15 cellular contexts compared by ENCODE assay signal in the genomic region with DNA sequence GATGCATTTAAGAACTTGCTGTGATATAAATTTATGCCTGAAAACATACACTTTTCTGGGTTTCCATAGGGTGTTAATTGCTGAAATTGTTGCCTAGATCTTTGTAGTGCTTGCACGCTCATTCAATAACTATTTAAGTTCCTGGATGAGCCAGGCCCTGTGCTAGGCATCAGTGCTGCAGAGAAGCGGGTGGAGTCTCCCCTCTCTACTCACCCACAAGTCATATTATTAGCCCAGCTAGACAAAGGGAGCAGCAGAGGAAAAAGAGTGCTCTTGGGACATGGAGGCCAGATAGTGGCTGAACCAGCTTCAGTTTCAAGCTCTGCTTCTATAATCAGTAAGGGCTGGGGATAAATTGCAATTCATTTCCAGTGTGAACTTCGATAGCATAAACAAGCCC.
"Had no signal": no experiment of that assay in that cellular context is flagged by ENCODE, and none has a peak within 500 bp of the region (broad histone marks: within the 10 kb centered on the region; RNA-seq: fewer than 3 reads in every experiment).

No MANE protein-coding gene starts in this region.

- H3K4me3 ChIP-seq: spleen, stomach, testis, upper lobe of left lung had no signal

- H3K4me1 ChIP-seq: spleen, stomach, testis, upper lobe of left lung had no signal

- H3K9me3 ChIP-seq: testis, upper lobe of left lung had no signal

- H3K36me3 ChIP-seq: brain microvascular endothelial cell, spleen, stomach, upper lobe of left lung had no signal

- FAIRE-seq: keratinocyte had no signal

- H3K27ac ChIP-seq: brain microvascular endothelial cell, epithelial cell of prostate, spleen, stomach, testis, upper lobe of left lung had no signal

- DNase-seq: activated CD4-positive, alpha-beta T cell treated with anti-CD3 and anti-CD28 coated beads, Interleukin-2, amount 10 ng/mL, durations not matched to agents 7 days and 5 days; activated CD8-positive, alpha-beta memory T cell treated with anti-CD3 and anti-CD28 coated beads, Interleukin-2, amount 50 U/mL, for 48 hours; anterior cingulate cortex; brain microvascular endothelial cell; effector memory CD4-positive, alpha-beta T cell; mesendoderm; nephron progenitor cell; spleen; stimulated activated CD4-positive, alpha-beta T cell treated with anti-CD3 and anti-CD28 coated beads, Interleukin-1b, Interleukin-23, amount 100 ng/mL, for 48 hours; stomach; testis; upper lobe of left lung had no signal

- ATAC-seq: sciatic nerve had no signal

- H3K27me3 ChIP-seq: brain microvascular endothelial cell, spleen, stomach, testis, upper lobe of left lung had no signal
